In genomic region chr18:42328931-42329330, GRCh38 we compare ENCODE assay signal across 28 cellular contexts.
"Had no signal": no experiment of that assay in that cellular context is flagged by ENCODE, and none has a peak within 500 bp of the region (broad histone marks: within the 10 kb centered on the region; RNA-seq: fewer than 3 reads in every experiment).

No MANE protein-coding gene starts in this region.

- H3K4me3 ChIP-seq: colonic mucosa, coronary artery, dorsolateral prefrontal cortex, esophagus muscularis mucosa, esophagus squamous epithelium, gastrocnemius medialis, gastroesophageal sphincter, heart left ventricle, heart right ventricle had no signal

- DNase-seq: colonic mucosa; cortex of kidney; dermis blood vessel endothelial cell; dorsolateral prefrontal cortex; effector CD4-positive, alpha-beta T cell; effector CD8-positive, alpha-beta T cell; effector memory CD4-positive, alpha-beta T cell; effector memory CD8-positive, alpha-beta T cell; endodermal cell; erythroblast; esophagus squamous epithelium; foreskin fibroblast; foreskin keratinocyte; foreskin melanocyte; gastrocnemius medialis; glutamatergic neuron; head of caudate nucleus; heart left ventricle; heart right ventricle had no signal

- H3K9me3 ChIP-seq: colonic mucosa, esophagus muscularis mucosa, esophagus squamous epithelium, gastrocnemius medialis, gastroesophageal sphincter, heart left ventricle, heart right ventricle had no signal

- H3K27ac ChIP-seq: colonic mucosa, coronary artery, dorsolateral prefrontal cortex, epithelial cell of prostate, esophagus muscularis mucosa, esophagus squamous epithelium, foreskin keratinocyte, gastrocnemius medialis, gastroesophageal sphincter, heart left ventricle, heart right ventricle had no signal

- ATAC-seq: effector memory CD8-positive, alpha-beta T cell; esophagus mucosa; foreskin keratinocyte; gastrocnemius medialis; gastroesophageal sphincter; heart left ventricle; heart right ventricle had no signal

- FAIRE-seq: colon, endometrium, endothelial cell of umbilical vein, frontal cortex had no signal

- H3K36me3 ChIP-seq: colonic mucosa, esophagus muscularis mucosa, esophagus squamous epithelium, gastrocnemius medialis, gastroesophageal sphincter, heart left ventricle, heart right ventricle had no signal

- H3K4me1 ChIP-seq: colonic mucosa, esophagus squamous epithelium, foreskin keratinocyte, gastrocnemius medialis had no signal

- H3K27me3 ChIP-seq: colonic mucosa, dorsolateral prefrontal cortex, esophagus muscularis mucosa, esophagus squamous epithelium, foreskin keratinocyte, gastrocnemius medialis, gastroesophageal sphincter, heart left ventricle, heart right ventricle had no signal
